13 cellular contexts compared by ENCODE assay signal in genomic region chr11:134229131-134229790, GRCh38. TPM values are rescaled to one million over a fixed set of nuclear protein-coding genes. Genes with fewer than 3 reads are reported as not detected.
DNase-seq lines count a peak whose midpoint lies in the region; ATAC-seq and TF ChIP-seq lines count a peak whose summit lies in the region.
"Had no signal": no experiment of that assay in that cellular context is flagged by ENCODE, and none has a peak within 500 bp of the region (broad histone marks: within the 10 kb centered on the region; RNA-seq: fewer than 3 reads in every experiment).

No MANE protein-coding gene starts in this region.

- H3K36me3 Mint-ChIP-seq in Caco-2 (ENCODE audit: insufficient read depth, unreplicated experiment) (peaks cover 2% of the 10 kb centered on the region), immature natural killer cell (peaks cover 0 to 8% (median 8%) of the 10 kb centered on the region in 3 donors)
- peaks cover 5% of the 10 kb centered on the region for H3K36me3 Mint-ChIP-seq in activated T-helper 17 cell treated with anti-CD3 and anti-CD28 coated beads, Interleukin-2, amount 50 U/mL, for 72 hours (ENCODE audit: low read depth)

- intact Hi-C loops in Caco-2 (cut with micrococcal nuclease; ENCODE audit: unreplicated experiment) = no loop called here

- no peak for ATAC-seq in activated T-helper 17 cell treated with anti-CD3 and anti-CD28 coated beads, Interleukin-2, amount 50 U/mL, for 72 hours (replicated peaks)
- no peak for ATAC-seq in HG03135 (IDR thresholded peaks at IDR 0.05; ENCODE audit: unreplicated experiment)
- ATAC-seq: left cardiac atrium, right cardiac atrium had no signal

- H3K4me3 Mint-ChIP-seq in Caco-2 (ENCODE audit: unreplicated experiment) (no peak overlapping the region), immature natural killer cell (peak overlapping the region; percentile 44 to 87 (median 70))
- peak overlapping the region; percentile 19 for H3K4me3 Mint-ChIP-seq in activated T-helper 17 cell treated with anti-CD3 and anti-CD28 coated beads, Interleukin-2, amount 50 U/mL, for 72 hours

- no peaks in the 10 kb centered on the region for H3K9me3 ChIP-seq in Caco-2
- H3K9me3 ChIP-seq: tibial nerve had no signal

- 0 out of 2 replicates have a peak, but pooled peaks cover 1% of the 10 kb centered on the region for H3K36me3 ChIP-seq in Caco-2 (ENCODE audit: control insufficient read depth, insufficient read depth, low read length)

- TF ChIP-seq CTCF in Caco-2 (IDR thresholded peaks at IDR 0.05; ENCODE audit: insufficient read depth in 1 of 2, low read depth in 1 of 2, low read length in 1 of 2, severe bottlenecking in 1 of 2, unreplicated experiment in 1 of 2) = no peak

- peak overlapping the region; percentile 1 for H3K27ac Mint-ChIP-seq in Caco-2 (ENCODE audit: unreplicated experiment)
- peak overlapping the region; percentile 61 for H3K27ac Mint-ChIP-seq in activated T-helper 17 cell treated with anti-CD3 and anti-CD28 coated beads, Interleukin-2, amount 50 U/mL, for 72 hours
- H3K27ac Mint-ChIP-seq in immature natural killer cell = peak overlapping the region; percentile 7 to 76 (median 40)

- H3K4me3 ChIP-seq in Caco-2 (ENCODE audit: low read depth, low read length) = no peak overlapping the region
- H3K4me3 ChIP-seq: tibial nerve had no signal

- CTCF ChIA-PET in Caco-2 (lab: Charles Lee) = interaction anchor here (1.0 to 1.2 kb wide), 2 partner anchors 15 to 19 kb away, joined by 3 read pairs; no protein-coding TSS in a partner anchor

- DNase-seq in AG20443 (ENCODE audit: low spot score) = peak; percentile 20
- no peak for DNase-seq in Caco-2
- DNase-seq in immature natural killer cell = no peak
- DNase-seq in COLO668 (lab: John Stamatoyannopoulos, UW; ENCODE audit: unreplicated experiment) = no peak
- no peak for DNase-seq in HT-29 (ENCODE audit: low spot score)
- no peak for DNase-seq in DMS79 treated with DMSO at 0.1 percent for 48 hours (lab: John Stamatoyannopoulos, UW)
- DNase-seq: left cardiac atrium, right cardiac atrium had no signal

- no peaks in the 10 kb centered on the region for H3K27me3 ChIP-seq in Caco-2 (replicated peaks; ENCODE audit: control insufficient read depth, insufficient read depth, low read length)
- H3K27me3 ChIP-seq: tibial nerve had no signal

- H3K4me1 Mint-ChIP-seq in Caco-2 (ENCODE audit: low read depth, unreplicated experiment) (peaks cover 15% of the 10 kb centered on the region), immature natural killer cell (peaks cover 90 to 95% of the 10 kb centered on the region in 2 donors)
- peaks cover 39% of the 10 kb centered on the region for H3K4me1 Mint-ChIP-seq in activated T-helper 17 cell treated with anti-CD3 and anti-CD28 coated beads, Interleukin-2, amount 50 U/mL, for 72 hours

- H3K27me3 Mint-ChIP-seq in Caco-2 (ENCODE audit: insufficient read depth, unreplicated experiment) (no peaks in the 10 kb centered on the region), immature natural killer cell (ENCODE audit: low read depth in 3 of 3) (peaks cover 7 to 19% (median 10%) of the 10 kb centered on the region in 3 donors)
- no peaks in the 10 kb centered on the region for H3K27me3 Mint-ChIP-seq in activated T-helper 17 cell treated with anti-CD3 and anti-CD28 coated beads, Interleukin-2, amount 50 U/mL, for 72 hours

- H3K9me3 Mint-ChIP-seq in Caco-2 (ENCODE audit: unreplicated experiment) (no peaks in the 10 kb centered on the region), immature natural killer cell (peaks cover 0 to 1% (median 0%) of the 10 kb centered on the region in 6 donors)
- no peaks in the 10 kb centered on the region for H3K9me3 Mint-ChIP-seq in activated T-helper 17 cell treated with anti-CD3 and anti-CD28 coated beads, Interleukin-2, amount 50 U/mL, for 72 hours

- POLR2A ChIA-PET in Caco-2 (lab: Charles Lee) = no interaction called here

- no TSS peak for BruUV-seq in Caco-2 (replicated peaks; lab: Mats Ljungman, UMichigan)

- peaks cover 7% of the 10 kb centered on the region for H3K4me1 ChIP-seq in Caco-2

RNA-seq across cellular contexts. Expression of gene VPS26B, which starts 4.8 kb away (rescaled TPM):
- 71.4 and 78.1 TPM in 2 replicates for total RNA-seq in Caco-2 (2022)
- total RNA-seq in activated T-helper 17 cell treated with anti-CD3 and anti-CD28 coated beads, Interleukin-2, amount 50 U/mL, for 72 hours = 10 to 100 TPM; 36.6 to 40.7 TPM
- 100 to 1,000 TPM in 1 of 3 donors, 10 to 100 TPM in 2; 76.2 to 110 (median 78.1) TPM for polyA plus RNA-seq in immature natural killer cell
- 39.2 and 45.1 TPM in 2 replicates for total RNA-seq in HT-29 (2014; rRNA removed; shearing (Covaris generic))

RNA-seq across cellular contexts. Expression of gene NCAPD3, which starts 5.5 kb away (rescaled TPM):
- 97.8 and 108 TPM in 2 replicates for total RNA-seq in Caco-2 (2022)
- 100 to 1,000 TPM in 1 of 2 donors, 10 to 100 TPM in 1; 77.5 to 103 TPM for total RNA-seq in activated T-helper 17 cell treated with anti-CD3 and anti-CD28 coated beads, Interleukin-2, amount 50 U/mL, for 72 hours
- 10 to 100 TPM in 2 of 3 donors, 1 to 10 TPM in 1; 6.9 to 16.7 (median 11.4) TPM for polyA plus RNA-seq in immature natural killer cell
- 57.0 and 66.3 TPM in 2 replicates for total RNA-seq in HT-29 (2014; rRNA removed; shearing (Covaris generic))

RNA-seq across cellular contexts. Expression of gene THYN1, which starts 23.9 kb away (rescaled TPM):
- 88.3 and 94.5 TPM in 2 replicates for total RNA-seq in Caco-2 (2022)
- 10 to 100 TPM; 72.7 to 81.0 TPM for total RNA-seq in activated T-helper 17 cell treated with anti-CD3 and anti-CD28 coated beads, Interleukin-2, amount 50 U/mL, for 72 hours
- polyA plus RNA-seq in immature natural killer cell = 100 to 1,000 TPM in 2 of 3 donors, 10 to 100 TPM in 1; 92.7 to 116 (median 106) TPM
- total RNA-seq in HT-29 (2014; rRNA removed; shearing (Covaris generic)) = 45.5 and 47.8 TPM in 2 replicates

RNA-seq across cellular contexts. Expression of gene ACAD8, which starts 24.1 kb away (rescaled TPM):
- total RNA-seq in Caco-2 (2022) = 48.7 and 52.0 TPM in 2 replicates
- total RNA-seq in activated T-helper 17 cell treated with anti-CD3 and anti-CD28 coated beads, Interleukin-2, amount 50 U/mL, for 72 hours = 10 to 100 TPM; 22.8 to 23.7 TPM
- polyA plus RNA-seq in immature natural killer cell = 10 to 100 TPM; 16.3 to 34.4 (median 22.7) TPM
- total RNA-seq in HT-29 (2014; rRNA removed; shearing (Covaris generic)) = 25.9 and 28.5 TPM in 2 replicates

RNA-seq across cellular contexts. Expression of gene GLB1L3, which starts 46.9 kb away (rescaled TPM):
- total RNA-seq in Caco-2 (2022) = not detected in 2 replicates
- 10 to 100 TPM; 10.9 to 15.7 TPM for total RNA-seq in activated T-helper 17 cell treated with anti-CD3 and anti-CD28 coated beads, Interleukin-2, amount 50 U/mL, for 72 hours
- polyA plus RNA-seq in immature natural killer cell = not detected
- total RNA-seq in HT-29 (2014; rRNA removed; shearing (Covaris generic)) = not detected in 2 replicates
- total RNA-seq: G401, left cardiac atrium, right cardiac atrium, tibial nerve had no signal
- polyA plus RNA-seq: BJ, right cardiac atrium had no signal

Comparison
In these comparisons a context has a peak if more than half of its experiments do, and no peak if none do; other contexts are left out.
1. H3K27ac Mint-ChIP-seq: peak in every context shown above with its lines; median percentile 61 in activated T-helper 17 cell treated with anti-CD3 and anti-CD28 coated beads, Interleukin-2, amount 50 U/mL, for 72 hours; 40 in immature natural killer cell; 1 in Caco-2.